ENCODE assay signal across 14 cellular contexts in genomic region chr19:33804021-33804799, GRCh38. TPM values are rescaled to one million over a fixed set of nuclear protein-coding genes. Genes with fewer than 3 reads are reported as not detected.
DNase-seq lines count a peak whose midpoint lies in the region; ATAC-seq and TF ChIP-seq lines count a peak whose summit lies in the region.
"Had no signal": no experiment of that assay in that cellular context is flagged by ENCODE, and none has a peak within 500 bp of the region (broad histone marks: within the 10 kb centered on the region; RNA-seq: fewer than 3 reads in every experiment).

No MANE protein-coding gene starts in this region.

- H3K27me3 Mint-ChIP-seq in activated T-helper 1 cell treated with anti-CD3 and anti-CD28 coated beads, Interleukin-12 subunit alpha, Interleukin-12 subunit beta, Interleukin-2, Interleukin-4 antibody, amounts not matched to agents 30 ng/mL and 10 ng/mL and 1 ng/mL, durations not matched to agents 14 hours and 24 hours and 36 hours (ENCODE audit: insufficient read depth), result peaks cover 3% of the 10 kb centered on the region
- H3K27me3 Mint-ChIP-seq in stimulated activated naive B cell treated with anti-CD40 and anti-IgM and Interleukin-4, amounts not matched to agents 10 μg/mL and 1 μg/mL and 100 μg/mL, for 72 hours, result no peaks in the 10 kb centered on the region

- H3K27ac ChIP-seq in brain microvascular endothelial cell (no peak overlapping the region), rectal smooth muscle tissue (ENCODE audit: low read depth, low read length) (peak overlapping the region; percentile 79)
- H3K27ac ChIP-seq: VCaP had no signal

- H3K9me3 Mint-ChIP-seq in activated T-helper 1 cell treated with anti-CD3 and anti-CD28 coated beads, Interleukin-12 subunit alpha, Interleukin-12 subunit beta, Interleukin-2, Interleukin-4 antibody, amounts not matched to agents 30 ng/mL and 10 ng/mL and 1 ng/mL, durations not matched to agents 14 hours and 24 hours and 36 hours, result no peaks in the 10 kb centered on the region
- no peaks in the 10 kb centered on the region for H3K9me3 Mint-ChIP-seq in stimulated activated naive B cell treated with anti-CD40 and anti-IgM and Interleukin-4, amounts not matched to agents 10 μg/mL and 1 μg/mL and 100 μg/mL, for 72 hours
- H3K9me3 Mint-ChIP-seq: naive B cell had no signal

- H3K9ac ChIP-seq in rectal smooth muscle tissue (ENCODE audit: low read length), result no peak overlapping the region

- H3K4me3 ChIP-seq in brain microvascular endothelial cell (ENCODE audit: low read depth, low read length) (no peak overlapping the region), rectal smooth muscle tissue (ENCODE audit: low read length) (peak overlapping the region; percentile 42)

- ATAC-seq in left cardiac atrium (peak; percentile 81 to 88), HG02678 (IDR thresholded peaks at IDR 0.05; ENCODE audit: unreplicated experiment) (no peak)
- ATAC-seq in stimulated activated naive B cell treated with anti-CD40 and anti-IgM and Interleukin-4, amounts not matched to agents 10 μg/mL and 1 μg/mL and 100 μg/mL, for 72 hours (replicated peaks), result no peak

- no peak overlapping the region for H3K4me3 Mint-ChIP-seq in activated T-helper 1 cell treated with anti-CD3 and anti-CD28 coated beads, Interleukin-12 subunit alpha, Interleukin-12 subunit beta, Interleukin-2, Interleukin-4 antibody, amounts not matched to agents 30 ng/mL and 10 ng/mL and 1 ng/mL, durations not matched to agents 14 hours and 24 hours and 36 hours
- H3K4me3 Mint-ChIP-seq in stimulated activated naive B cell treated with anti-CD40 and anti-IgM and Interleukin-4, amounts not matched to agents 10 μg/mL and 1 μg/mL and 100 μg/mL, for 72 hours, result no peak overlapping the region

- no peak for TF ChIP-seq CTCF in brain microvascular endothelial cell (IDR thresholded peaks at IDR 0.05; ENCODE audit: low read depth, low read length, missing control alignments)

- H3K27me3 ChIP-seq in brain microvascular endothelial cell (replicated peaks) (no peaks in the 10 kb centered on the region), rectal smooth muscle tissue (ENCODE audit: control insufficient read depth, insufficient read depth, low read length) (no peaks in the 10 kb centered on the region)
- H3K27me3 ChIP-seq: BE2C had no signal

- intact Hi-C loops in left cardiac atrium (cut with DNase I), result no loop called here
- intact Hi-C loops in activated T-helper 1 cell treated with anti-CD3 and anti-CD28 coated beads, Interleukin-12 subunit alpha, Interleukin-12 subunit beta, Interleukin-2, Interleukin-4 antibody, amounts not matched to agents 30 ng/mL and 10 ng/mL and 1 ng/mL, durations not matched to agents 14 hours and 24 hours and 36 hours (cut with micrococcal nuclease), result no loop called here

- peaks cover 61% of the 10 kb centered on the region for H3K36me3 ChIP-seq in brain microvascular endothelial cell (replicated peaks)
- H3K36me3 ChIP-seq in rectal smooth muscle tissue (ENCODE audit: control insufficient read depth, insufficient read depth, low read length), result no peaks in the 10 kb centered on the region

- in situ Hi-C loops in brain microvascular endothelial cell (cut with HindIII; ENCODE audit: low pct_ligation_motif_present, low sequenced_read_pairs), result no loop called here

- no peak overlapping the region for H3K27ac Mint-ChIP-seq in activated T-helper 1 cell treated with anti-CD3 and anti-CD28 coated beads, Interleukin-12 subunit alpha, Interleukin-12 subunit beta, Interleukin-2, Interleukin-4 antibody, amounts not matched to agents 30 ng/mL and 10 ng/mL and 1 ng/mL, durations not matched to agents 14 hours and 24 hours and 36 hours
- no peak overlapping the region for H3K27ac Mint-ChIP-seq in stimulated activated naive B cell treated with anti-CD40 and anti-IgM and Interleukin-4, amounts not matched to agents 10 μg/mL and 1 μg/mL and 100 μg/mL, for 72 hours
- H3K27ac Mint-ChIP-seq: naive B cell had no signal

- no peaks in the 10 kb centered on the region for H3K36me3 Mint-ChIP-seq in activated T-helper 1 cell treated with anti-CD3 and anti-CD28 coated beads, Interleukin-12 subunit alpha, Interleukin-12 subunit beta, Interleukin-2, Interleukin-4 antibody, amounts not matched to agents 30 ng/mL and 10 ng/mL and 1 ng/mL, durations not matched to agents 14 hours and 24 hours and 36 hours (ENCODE audit: low read depth)
- peaks cover 2 to 4% of the 10 kb centered on the region in 2 donors for H3K36me3 Mint-ChIP-seq in stimulated activated naive B cell treated with anti-CD40 and anti-IgM and Interleukin-4, amounts not matched to agents 10 μg/mL and 1 μg/mL and 100 μg/mL, for 72 hours
- H3K36me3 Mint-ChIP-seq: naive B cell had no signal

- H3K4me1 ChIP-seq in rectal smooth muscle tissue (ENCODE audit: control insufficient read depth, insufficient read depth, low read length), result peaks cover 26% of the 10 kb centered on the region

- DNase-seq in EH (ENCODE audit: low read depth), result peak; percentile 80
- DNase-seq in brain microvascular endothelial cell, result peak; percentile 79
- DNase-seq in left cardiac atrium, result peak; percentile 79
- no peak for DNase-seq in superior temporal gyrus (ENCODE audit: extremely low spot score)
- DNase-seq in activated T-helper 1 cell treated with anti-CD3 and anti-CD28 coated beads, Interleukin-12 subunit alpha, Interleukin-12 subunit beta, Interleukin-2, Interleukin-4 antibody, amounts not matched to agents 30 ng/mL and 10 ng/mL and 1 ng/mL, durations not matched to agents 14 hours and 24 hours and 36 hours (ENCODE audit: low spot score), result no peak
- no peak for DNase-seq in stimulated activated naive B cell treated with anti-CD40 and anti-IgM and Interleukin-4, amounts not matched to agents 10 μg/mL and 1 μg/mL and 100 μg/mL, for 72 hours
- DNase-seq: activated naive CD4-positive, alpha-beta T cell; BE2C; erythroblast; naive B cell; NCI-H187 had no signal

- H3K4me1 Mint-ChIP-seq in activated T-helper 1 cell treated with anti-CD3 and anti-CD28 coated beads, Interleukin-12 subunit alpha, Interleukin-12 subunit beta, Interleukin-2, Interleukin-4 antibody, amounts not matched to agents 30 ng/mL and 10 ng/mL and 1 ng/mL, durations not matched to agents 14 hours and 24 hours and 36 hours (ENCODE audit: low read depth), result peaks cover 7% of the 10 kb centered on the region
- peaks cover 0 to 5% of the 10 kb centered on the region in 2 donors for H3K4me1 Mint-ChIP-seq in stimulated activated naive B cell treated with anti-CD40 and anti-IgM and Interleukin-4, amounts not matched to agents 10 μg/mL and 1 μg/mL and 100 μg/mL, for 72 hours
- H3K4me1 Mint-ChIP-seq: naive B cell had no signal

RNA-seq across cellular contexts. Expression of gene KCTD15, which starts 7.5 kb away (rescaled TPM):
- 10 to 100 TPM; 10.1 to 15.9 TPM for total RNA-seq in left cardiac atrium
- 12.5 and 12.6 TPM in 2 replicates for total RNA-seq in activated T-helper 1 cell treated with anti-CD3 and anti-CD28 coated beads, Interleukin-12 subunit alpha, Interleukin-12 subunit beta, Interleukin-2, Interleukin-4 antibody, amounts not matched to agents 30 ng/mL and 10 ng/mL and 1 ng/mL, durations not matched to agents 14 hours and 24 hours and 36 hours

Comparison
In these comparisons a context has a peak if more than half of its experiments do, and no peak if none do; other contexts are left out.
1. DNase-seq: peak in EH (single experiment), brain microvascular endothelial cell (single experiment) and left cardiac atrium (single experiment); none in superior temporal gyrus (single experiment), activated T-helper 1 cell treated with anti-CD3 and anti-CD28 coated beads, Interleukin-12 subunit alpha, Interleukin-12 subunit beta, Interleukin-2, Interleukin-4 antibody, amounts not matched to agents 30 ng/mL and 10 ng/mL and 1 ng/mL, durations not matched to agents 14 hours and 24 hours and 36 hours (single experiment) and stimulated activated naive B cell treated with anti-CD40 and anti-IgM and Interleukin-4, amounts not matched to agents 10 μg/mL and 1 μg/mL and 100 μg/mL, for 72 hours (single experiment).
2. ATAC-seq: peak in left cardiac atrium (2 of 2); none in stimulated activated naive B cell treated with anti-CD40 and anti-IgM and Interleukin-4, amounts not matched to agents 10 μg/mL and 1 μg/mL and 100 μg/mL, for 72 hours (0 of 2) and HG02678 (single experiment).